Comparison of ENCODE assay signal across 13 cellular contexts in genomic region chr7:4265056-4265455, GRCh38.
"Had no signal": no experiment of that assay in that cellular context is flagged by ENCODE, and none has a peak within 500 bp of the region (broad histone marks: within the 10 kb centered on the region; RNA-seq: fewer than 3 reads in every experiment).

No MANE protein-coding gene starts in this region.

- H3K36me3 ChIP-seq: gastrocnemius medialis, upper lobe of right lung had no signal

- DNase-seq: activated B cell treated with CpG ODN at 0.5 μM for 24 hours; activated CD4-positive, alpha-beta T cell treated with anti-CD3 and anti-CD28 coated beads, Interleukin-2, amount 50 U/mL, for 4 hours; activated naive CD4-positive, alpha-beta T cell treated with anti-CD3 and anti-CD28 coated beads for 36 hours; effector memory CD4-positive, alpha-beta T cell; gastrocnemius medialis; mucosa of descending colon; occipital lobe; stimulated activated CD4-positive, alpha-beta T cell treated with anti-CD3 and anti-CD28 coated beads, Interleukin-4, amount 100 ng/mL, for 24 hours; upper lobe of right lung had no signal

- H3K36me3 Mint-ChIP-seq: natural killer cell treated with Interleukin-12 subunit alpha and Interleukin-12 subunit beta and Interleukin-15 and Interleukin-18, amount 100 ng/mL, for 72 hours had no signal

- H3K4me1 Mint-ChIP-seq: activated B cell treated with CpG ODN at 0.5 μM for 24 hours had no signal

- H3K4me3 Mint-ChIP-seq: activated B cell treated with CpG ODN at 0.5 μM for 24 hours; activated naive CD4-positive, alpha-beta T cell treated with anti-CD3 and anti-CD28 coated beads for 36 hours; natural killer cell treated with Interleukin-12 subunit alpha and Interleukin-12 subunit beta and Interleukin-15 and Interleukin-18, amount 100 ng/mL, for 72 hours; stimulated activated naive CD8-positive, alpha-beta T cell treated with anti-CD3 and anti-CD28 coated beads, Interleukin-15, Interleukin-2, amounts not matched to agents 100 ng/mL and 50 ng/mL, for 24 hours; T-helper 1 cell treated with Interleukin-12 subunit alpha and Interleukin-12 subunit beta and Interleukin-4 antibody, amounts not matched to agents 30 μg/mL and 1 μg/mL, for 36 hours had no signal

- H3K4me3 ChIP-seq: gastrocnemius medialis, hepatocyte, mucosa of descending colon, upper lobe of right lung had no signal

- ATAC-seq: gastrocnemius medialis, mucosa of descending colon had no signal

- H3K27ac Mint-ChIP-seq: activated B cell treated with CpG ODN at 0.5 μM for 24 hours; activated naive CD4-positive, alpha-beta T cell treated with anti-CD3 and anti-CD28 coated beads for 36 hours; natural killer cell treated with Interleukin-12 subunit alpha and Interleukin-12 subunit beta and Interleukin-15 and Interleukin-18, amount 100 ng/mL, for 72 hours; stimulated activated naive CD8-positive, alpha-beta T cell treated with anti-CD3 and anti-CD28 coated beads, Interleukin-15, Interleukin-2, amounts not matched to agents 100 ng/mL and 50 ng/mL, for 24 hours; T-helper 1 cell treated with Interleukin-12 subunit alpha and Interleukin-12 subunit beta and Interleukin-4 antibody, amounts not matched to agents 30 μg/mL and 1 μg/mL, for 36 hours had no signal

- H3K9me3 Mint-ChIP-seq: activated naive CD4-positive, alpha-beta T cell treated with anti-CD3 and anti-CD28 coated beads for 36 hours; natural killer cell treated with Interleukin-12 subunit alpha and Interleukin-12 subunit beta and Interleukin-15 and Interleukin-18, amount 100 ng/mL, for 72 hours; stimulated activated naive CD8-positive, alpha-beta T cell treated with anti-CD3 and anti-CD28 coated beads, Interleukin-15, Interleukin-2, amounts not matched to agents 100 ng/mL and 50 ng/mL, for 24 hours had no signal

- H3K27me3 ChIP-seq: gastrocnemius medialis, hepatocyte, upper lobe of right lung had no signal

- H3K27me3 Mint-ChIP-seq: activated B cell treated with CpG ODN at 0.5 μM for 24 hours had no signal
